In the genomic region with DNA sequence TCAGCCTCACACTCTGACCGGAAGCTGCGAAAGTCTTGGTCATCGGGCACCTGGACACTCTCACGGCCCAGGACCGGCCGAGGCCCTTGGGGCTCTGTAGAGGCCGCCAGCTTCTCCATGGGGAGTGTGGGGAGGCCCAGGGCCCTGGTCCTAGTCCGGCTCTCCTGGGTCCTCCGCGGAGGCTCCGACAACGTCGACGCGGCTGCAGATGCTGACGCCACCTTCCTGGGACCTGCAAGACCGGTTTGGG, we compare ENCODE assay signal across 1 cellular context.
TF ChIP-seq lines count a peak whose summit lies in the region.

No MANE protein-coding gene starts in this region.

TF ChIP-seq in H1, 55 proteins besides CTCF, POLR2A, EP300 and RAD21:
- peak; percentile 41 for TF ChIP-seq EZH2 (IDR thresholded peaks at IDR 0.05; ENCODE audit: low read depth, low read length, severe bottlenecking)
- peak; percentile 63 for TF ChIP-seq CREB1 (IDR thresholded peaks at IDR 0.05)
- TF ChIP-seq RNF2 (IDR thresholded peaks at IDR 0.05; ENCODE audit: borderline replicate concordance, low read depth, low read length, missing control alignments, poor library complexity, severe bottlenecking), result no peak
